Comparison of ENCODE assay signal across 1 cellular context in the genomic region with DNA sequence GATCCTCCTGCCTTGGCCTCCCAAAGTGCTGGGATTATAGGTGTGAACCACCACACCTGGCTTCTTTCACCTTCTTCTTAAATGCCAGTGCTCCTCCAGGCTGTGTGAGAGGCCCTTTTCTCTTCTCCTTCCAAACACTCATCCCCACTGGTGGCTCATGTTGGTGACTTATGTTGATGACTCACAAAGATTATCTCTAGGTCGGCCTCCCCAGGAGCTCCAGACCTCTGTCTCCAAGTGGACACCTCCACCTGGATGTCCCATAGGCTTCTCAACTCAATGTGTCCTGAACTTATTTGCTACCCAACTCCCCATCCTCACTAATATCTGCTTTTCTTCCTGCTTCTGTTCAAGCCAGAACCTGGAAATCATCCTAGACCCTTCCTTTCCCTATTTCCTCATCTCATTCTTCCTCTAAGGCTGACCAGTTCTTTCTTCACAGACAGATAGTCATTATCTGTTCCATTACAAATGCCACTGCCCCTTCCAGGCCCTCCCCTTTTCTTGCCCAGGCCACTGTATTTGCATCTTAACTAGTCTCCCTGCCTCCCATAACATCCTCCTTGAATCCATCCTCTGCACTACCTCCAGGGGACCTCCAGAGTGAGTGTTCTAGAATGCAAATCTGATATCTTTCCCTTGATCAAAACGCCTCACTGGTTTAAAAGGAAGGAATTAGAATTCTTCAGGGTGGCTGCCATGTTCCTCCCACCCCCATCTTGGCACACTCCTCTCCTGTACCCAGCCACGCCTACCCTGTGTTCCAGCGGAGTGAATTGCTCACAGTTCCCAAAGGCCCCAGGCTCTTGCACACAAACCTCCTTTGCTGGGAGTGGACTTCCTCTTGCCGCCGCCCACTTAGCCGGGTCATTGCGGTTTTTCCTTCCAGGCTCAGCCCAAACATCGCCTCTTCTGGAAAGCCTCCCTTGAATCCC.
TF ChIP-seq lines count a peak whose summit lies in the region.

No MANE protein-coding gene starts in this region.

TF ChIP-seq in WTC11, 78 proteins besides CTCF, POLR2A, EP300 and RAD21 (continued from another document):
- TF ChIP-seq ZNF396 (CRISPR knock-in tag; IDR thresholded peaks at IDR 0.05; ENCODE audit: borderline replicate concordance) (no peak), CREM (CRISPR knock-in tag; IDR thresholded peaks at IDR 0.05) (no peak), JUN (CRISPR knock-in tag; IDR thresholded peaks at IDR 0.05) (no peak), SMAD3 (CRISPR knock-in tag; IDR thresholded peaks at IDR 0.05; ENCODE audit: borderline replicate concordance) (no peak), SMAD4 (CRISPR knock-in tag; IDR thresholded peaks at IDR 0.05) (no peak), PRRX2 (CRISPR knock-in tag; IDR thresholded peaks at IDR 0.05) (no peak), FOXK1 (CRISPR knock-in tag; IDR thresholded peaks at IDR 0.05) (no peak), RORB (CRISPR knock-in tag; IDR thresholded peaks at IDR 0.05) (no peak), GTF2I (CRISPR knock-in tag; conservative IDR thresholded peaks at IDR 0.05) (no peak), TP53 (CRISPR knock-in tag; IDR thresholded peaks at IDR 0.05) (no peak), MYBL2 (CRISPR knock-in tag; IDR thresholded peaks at IDR 0.05) (no peak), ETV6 (CRISPR knock-in tag; IDR thresholded peaks at IDR 0.05) (no peak), TEAD4 (CRISPR knock-in tag; IDR thresholded peaks at IDR 0.05) (no peak)
- TF ChIP-seq, protein P1, sequence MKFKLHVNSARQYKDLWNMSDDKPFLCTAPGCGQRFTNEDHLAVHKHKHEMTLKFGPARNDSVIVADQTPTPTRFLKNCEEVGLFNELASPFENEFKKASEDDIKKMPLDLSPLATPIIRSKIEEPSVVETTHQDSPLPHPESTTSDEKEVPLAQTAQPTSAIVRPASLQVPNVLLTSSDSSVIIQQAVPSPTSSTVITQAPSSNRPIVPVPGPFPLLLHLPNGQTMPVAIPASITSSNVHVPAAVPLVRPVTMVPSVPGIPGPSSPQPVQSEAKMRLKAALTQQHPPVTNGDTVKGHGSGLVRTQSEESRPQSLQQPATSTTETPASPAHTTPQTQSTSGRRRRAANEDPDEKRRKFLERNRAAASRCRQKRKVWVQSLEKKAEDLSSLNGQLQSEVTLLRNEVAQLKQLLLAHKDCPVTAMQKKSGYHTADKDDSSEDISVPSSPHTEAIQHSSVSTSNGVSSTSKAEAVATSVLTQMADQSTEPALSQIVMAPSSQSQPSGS (CRISPR knock-in tag; IDR thresholded peaks at IDR 0.05; ENCODE audit: borderline replicate concordance, low read depth): no peak
- TF ChIP-seq, protein P2, sequence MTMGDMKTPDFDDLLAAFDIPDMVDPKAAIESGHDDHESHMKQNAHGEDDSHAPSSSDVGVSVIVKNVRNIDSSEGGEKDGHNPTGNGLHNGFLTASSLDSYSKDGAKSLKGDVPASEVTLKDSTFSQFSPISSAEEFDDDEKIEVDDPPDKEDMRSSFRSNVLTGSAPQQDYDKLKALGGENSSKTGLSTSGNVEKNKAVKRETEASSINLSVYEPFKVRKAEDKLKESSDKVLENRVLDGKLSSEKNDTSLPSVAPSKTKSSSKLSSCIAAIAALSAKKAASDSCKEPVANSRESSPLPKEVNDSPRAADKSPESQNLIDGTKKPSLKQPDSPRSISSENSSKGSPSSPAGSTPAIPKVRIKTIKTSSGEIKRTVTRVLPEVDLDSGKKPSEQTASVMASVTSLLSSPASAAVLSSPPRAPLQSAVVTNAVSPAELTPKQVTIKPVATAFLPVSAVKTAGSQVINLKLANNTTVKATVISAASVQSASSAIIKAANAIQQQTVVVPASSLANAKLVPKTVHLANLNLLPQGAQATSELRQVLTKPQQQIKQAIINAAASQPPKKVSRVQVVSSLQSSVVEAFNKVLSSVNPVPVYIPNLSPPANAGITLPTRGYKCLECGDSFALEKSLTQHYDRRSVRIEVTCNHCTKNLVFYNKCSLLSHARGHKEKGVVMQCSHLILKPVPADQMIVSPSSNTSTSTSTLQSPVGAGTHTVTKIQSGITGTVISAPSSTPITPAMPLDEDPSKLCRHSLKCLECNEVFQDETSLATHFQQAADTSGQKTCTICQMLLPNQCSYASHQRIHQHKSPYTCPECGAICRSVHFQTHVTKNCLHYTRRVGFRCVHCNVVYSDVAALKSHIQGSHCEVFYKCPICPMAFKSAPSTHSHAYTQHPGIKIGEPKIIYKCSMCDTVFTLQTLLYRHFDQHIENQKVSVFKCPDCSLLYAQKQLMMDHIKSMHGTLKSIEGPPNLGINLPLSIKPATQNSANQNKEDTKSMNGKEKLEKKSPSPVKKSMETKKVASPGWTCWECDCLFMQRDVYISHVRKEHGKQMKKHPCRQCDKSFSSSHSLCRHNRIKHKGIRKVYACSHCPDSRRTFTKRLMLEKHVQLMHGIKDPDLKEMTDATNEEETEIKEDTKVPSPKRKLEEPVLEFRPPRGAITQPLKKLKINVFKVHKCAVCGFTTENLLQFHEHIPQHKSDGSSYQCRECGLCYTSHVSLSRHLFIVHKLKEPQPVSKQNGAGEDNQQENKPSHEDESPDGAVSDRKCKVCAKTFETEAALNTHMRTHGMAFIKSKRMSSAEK (CRISPR knock-in tag; IDR thresholded peaks at IDR 0.05; ENCODE audit: borderline replicate concordance): no peak
- TF ChIP-seq, protein P3, sequence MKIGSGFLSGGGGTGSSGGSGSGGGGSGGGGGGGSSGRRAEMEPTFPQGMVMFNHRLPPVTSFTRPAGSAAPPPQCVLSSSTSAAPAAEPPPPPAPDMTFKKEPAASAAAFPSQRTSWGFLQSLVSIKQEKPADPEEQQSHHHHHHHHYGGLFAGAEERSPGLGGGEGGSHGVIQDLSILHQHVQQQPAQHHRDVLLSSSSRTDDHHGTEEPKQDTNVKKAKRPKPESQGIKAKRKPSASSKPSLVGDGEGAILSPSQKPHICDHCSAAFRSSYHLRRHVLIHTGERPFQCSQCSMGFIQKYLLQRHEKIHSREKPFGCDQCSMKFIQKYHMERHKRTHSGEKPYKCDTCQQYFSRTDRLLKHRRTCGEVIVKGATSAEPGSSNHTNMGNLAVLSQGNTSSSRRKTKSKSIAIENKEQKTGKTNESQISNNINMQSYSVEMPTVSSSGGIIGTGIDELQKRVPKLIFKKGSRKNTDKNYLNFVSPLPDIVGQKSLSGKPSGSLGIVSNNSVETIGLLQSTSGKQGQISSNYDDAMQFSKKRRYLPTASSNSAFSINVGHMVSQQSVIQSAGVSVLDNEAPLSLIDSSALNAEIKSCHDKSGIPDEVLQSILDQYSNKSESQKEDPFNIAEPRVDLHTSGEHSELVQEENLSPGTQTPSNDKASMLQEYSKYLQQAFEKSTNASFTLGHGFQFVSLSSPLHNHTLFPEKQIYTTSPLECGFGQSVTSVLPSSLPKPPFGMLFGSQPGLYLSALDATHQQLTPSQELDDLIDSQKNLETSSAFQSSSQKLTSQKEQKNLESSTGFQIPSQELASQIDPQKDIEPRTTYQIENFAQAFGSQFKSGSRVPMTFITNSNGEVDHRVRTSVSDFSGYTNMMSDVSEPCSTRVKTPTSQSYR (CRISPR knock-in tag; IDR thresholded peaks at IDR 0.05): no peak
